ENCODE assay signal across 16 cellular contexts in the genomic region with DNA sequence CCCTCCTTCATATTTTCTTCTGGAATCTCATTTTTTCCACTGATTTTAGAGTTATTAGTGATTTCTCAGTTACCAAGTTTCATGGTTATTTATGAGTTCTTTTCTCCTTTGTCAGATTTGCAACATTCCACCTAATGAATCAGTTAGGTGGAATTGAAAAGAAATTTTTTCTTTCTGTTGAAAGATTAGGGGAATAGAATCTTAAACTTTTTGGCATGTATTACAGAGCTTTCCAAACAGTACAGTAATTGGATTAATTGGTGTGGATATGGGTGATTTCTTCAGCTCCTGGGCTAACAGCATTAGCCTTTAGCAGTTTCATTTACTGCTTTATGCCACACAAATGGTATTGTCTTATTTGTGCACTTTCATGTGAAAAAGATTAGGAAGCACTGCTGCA.
"Had no signal": no experiment of that assay in that cellular context is flagged by ENCODE, and none has a peak within 500 bp of the region (broad histone marks: within the 10 kb centered on the region; RNA-seq: fewer than 3 reads in every experiment).

No MANE protein-coding gene starts in this region.

- H3K4me3 ChIP-seq: sigmoid colon, testis, upper lobe of right lung had no signal

- H3K4me1 ChIP-seq: sigmoid colon, testis had no signal

- DNase-seq: activated CD4-positive, alpha-beta T cell treated with anti-CD3 and anti-CD28 coated beads for 4 hours; activated naive CD4-positive, alpha-beta T cell treated with Interleukin-2 at 50 U/mL for 16 hours; amniotic stem cell; brain microvascular endothelial cell; effector memory CD8-positive, alpha-beta T cell; immature natural killer cell; nucleus accumbens; sigmoid colon; stimulated activated CD4-positive, alpha-beta T cell treated with anti-CD3 and anti-CD28 coated beads, Interleukin-4, amount 100 ng/mL, for 4 hours; stimulated activated naive CD8-positive, alpha-beta T cell treated with anti-CD3 and anti-CD28 coated beads, Interleukin-15, amount 100 ng/mL, for 72 hours; T1000; testis; upper lobe of right lung had no signal

- H3K27me3 Mint-ChIP-seq: dendritic cell treated with granulocyte-macrophage colony-stimulating factor and Interleukin-4, amounts not matched to agents 40 ng/mL and 50 ng/mL, for 4 days; effector memory CD8-positive, alpha-beta T cell; natural killer cell treated with Interleukin-12 subunit alpha and Interleukin-12 subunit beta and Interleukin-15 and Interleukin-18, amount 100 ng/mL, for 72 hours; stimulated activated naive CD8-positive, alpha-beta T cell treated with anti-CD3 and anti-CD28 coated beads, Interleukin-15, amount 100 ng/mL, for 72 hours had no signal

- H3K36me3 ChIP-seq: brain microvascular endothelial cell had no signal

- H3K4me3 Mint-ChIP-seq: activated T-helper 1 cell treated with anti-CD3 and anti-CD28 coated beads, Interleukin-12 subunit alpha, Interleukin-12 subunit beta, Interleukin-2, Interleukin-4 antibody, amounts not matched to agents 30 ng/mL and 10 ng/mL and 1 ng/mL, durations not matched to agents 14 hours and 24 hours and 36 hours; dendritic cell treated with granulocyte-macrophage colony-stimulating factor and Interleukin-4, amounts not matched to agents 40 ng/mL and 50 ng/mL, for 4 days; effector memory CD8-positive, alpha-beta T cell; immature natural killer cell; natural killer cell treated with Interleukin-12 subunit alpha and Interleukin-12 subunit beta and Interleukin-15 and Interleukin-18, amount 100 ng/mL, for 72 hours; stimulated activated naive CD8-positive, alpha-beta T cell treated with anti-CD3 and anti-CD28 coated beads, Interleukin-15, amount 100 ng/mL, for 72 hours had no signal

- ATAC-seq: effector memory CD8-positive, alpha-beta T cell; natural killer cell treated with Interleukin-12 subunit alpha and Interleukin-12 subunit beta and Interleukin-15 and Interleukin-18, amount 100 ng/mL, for 72 hours; stimulated activated naive CD8-positive, alpha-beta T cell treated with anti-CD3 and anti-CD28 coated beads, Interleukin-15, amount 100 ng/mL, for 72 hours; upper lobe of right lung had no signal

- H3K9me3 Mint-ChIP-seq: activated T-helper 1 cell treated with anti-CD3 and anti-CD28 coated beads, Interleukin-12 subunit alpha, Interleukin-12 subunit beta, Interleukin-2, Interleukin-4 antibody, amounts not matched to agents 30 ng/mL and 10 ng/mL and 1 ng/mL, durations not matched to agents 14 hours and 24 hours and 36 hours; dendritic cell treated with granulocyte-macrophage colony-stimulating factor and Interleukin-4, amounts not matched to agents 40 ng/mL and 50 ng/mL, for 4 days; effector memory CD8-positive, alpha-beta T cell; immature natural killer cell; natural killer cell treated with Interleukin-12 subunit alpha and Interleukin-12 subunit beta and Interleukin-15 and Interleukin-18, amount 100 ng/mL, for 72 hours had no signal

- H3K9me3 ChIP-seq: sigmoid colon, testis, upper lobe of right lung had no signal

- H3K27me3 ChIP-seq: brain microvascular endothelial cell, sigmoid colon, testis, upper lobe of right lung had no signal

- H3K27ac Mint-ChIP-seq: activated T-helper 1 cell treated with anti-CD3 and anti-CD28 coated beads, Interleukin-12 subunit alpha, Interleukin-12 subunit beta, Interleukin-2, Interleukin-4 antibody, amounts not matched to agents 30 ng/mL and 10 ng/mL and 1 ng/mL, durations not matched to agents 14 hours and 24 hours and 36 hours; dendritic cell treated with granulocyte-macrophage colony-stimulating factor and Interleukin-4, amounts not matched to agents 40 ng/mL and 50 ng/mL, for 4 days; effector memory CD8-positive, alpha-beta T cell; stimulated activated naive CD8-positive, alpha-beta T cell treated with anti-CD3 and anti-CD28 coated beads, Interleukin-15, amount 100 ng/mL, for 72 hours had no signal
